9 cellular contexts compared by ENCODE assay signal in genomic region chr11:11436715-11437313, GRCh38.
"Had no signal": no experiment of that assay in that cellular context is flagged by ENCODE, and none has a peak within 500 bp of the region (broad histone marks: within the 10 kb centered on the region; RNA-seq: fewer than 3 reads in every experiment).

No MANE protein-coding gene starts in this region.

- H3K27ac ChIP-seq: neutrophil, prostate gland, stomach had no signal

- H3K4me3 ChIP-seq: dorsolateral prefrontal cortex, prostate gland, stomach had no signal

- H3K4me1 ChIP-seq: prostate gland had no signal

- H3K27me3 ChIP-seq: dorsolateral prefrontal cortex, stomach had no signal

- H3K9me3 ChIP-seq: neutrophil, prostate gland, stomach had no signal

- H3K36me3 ChIP-seq: neutrophil, prostate gland, stomach had no signal

- DNase-seq: activated naive CD4-positive, alpha-beta T cell treated with anti-CD3 and anti-CD28 coated beads, Interleukin-2, amount 10 ng/mL, durations not matched to agents 7 days and 5 days; cerebellar nuclear complex; dorsolateral prefrontal cortex; stimulated activated CD4-positive, alpha-beta T cell treated with anti-CD3 and anti-CD28 coated beads, Interleukin-2, amount 100 ng/mL, for 48 hours; stimulated activated CD8-positive, alpha-beta memory T cell treated with anti-CD3 and anti-CD28 coated beads, Interleukin-4, amount 100 ng/mL, for 48 hours; stomach; T-helper 2 cell had no signal
